In the genomic region with DNA sequence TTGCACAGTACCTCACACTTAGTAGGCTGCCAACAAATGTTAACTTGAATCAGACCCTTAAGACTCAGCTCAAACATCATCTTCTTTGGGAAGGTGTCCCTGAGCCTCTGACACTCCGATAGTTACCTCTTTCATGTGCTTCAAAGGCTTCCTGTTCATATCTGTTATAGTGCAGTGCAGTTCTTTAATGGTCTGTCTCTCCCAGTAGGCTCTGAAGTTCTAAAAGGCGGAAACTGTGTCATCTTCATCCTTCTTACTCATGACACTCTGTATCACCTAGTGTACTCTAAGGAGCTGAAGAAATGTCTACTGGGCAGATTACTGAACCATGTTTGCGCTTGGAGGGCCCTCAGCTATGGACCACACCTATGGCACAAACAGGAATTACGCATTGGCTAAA, we compare ENCODE assay signal across 14 cellular contexts.
"Had no signal": no experiment of that assay in that cellular context is flagged by ENCODE, and none has a peak within 500 bp of the region (broad histone marks: within the 10 kb centered on the region; RNA-seq: fewer than 3 reads in every experiment).

No MANE protein-coding gene starts in this region.

- H3K4me3 Mint-ChIP-seq: stimulated activated naive B cell treated with anti-CD40 and anti-IgM and Interleukin-4, amounts not matched to agents 10 μg/mL and 1 μg/mL and 100 μg/mL, for 72 hours had no signal

- ATAC-seq: left lobe of liver; stimulated activated naive B cell treated with anti-CD40 and anti-IgM and Interleukin-4, amounts not matched to agents 10 μg/mL and 1 μg/mL and 100 μg/mL, for 72 hours had no signal

- H3K27ac ChIP-seq: adrenal gland, esophagus muscularis mucosa, hepatocyte, right atrium auricular region, thyroid gland had no signal

- H3K9me3 ChIP-seq: adrenal gland, esophagus muscularis mucosa, right atrium auricular region, thyroid gland had no signal

- H3K27me3 ChIP-seq: adrenal gland, hepatocyte, right atrium auricular region, thyroid gland had no signal

- H3K27ac Mint-ChIP-seq: stimulated activated naive B cell treated with anti-CD40 and anti-IgM and Interleukin-4, amounts not matched to agents 10 μg/mL and 1 μg/mL and 100 μg/mL, for 72 hours had no signal

- H3K4me3 ChIP-seq: adrenal gland, esophagus muscularis mucosa, hepatocyte, right atrium auricular region, thyroid gland had no signal

- H3K9me3 Mint-ChIP-seq: stimulated activated naive B cell treated with anti-CD40 and anti-IgM and Interleukin-4, amounts not matched to agents 10 μg/mL and 1 μg/mL and 100 μg/mL, for 72 hours had no signal

- H3K36me3 ChIP-seq: adrenal gland, esophagus muscularis mucosa, right atrium auricular region, thyroid gland had no signal

- H3K4me2 ChIP-seq: hepatocyte had no signal

- H3K4me1 ChIP-seq: adrenal gland, thyroid gland had no signal

- DNase-seq: activated CD4-positive, CD25-positive, alpha-beta regulatory T cell treated with anti-CD3 and anti-CD28 coated beads, Interleukin-2, amount 50 U/mL, for 72 hours; adrenal gland; effector CD4-positive, alpha-beta T cell; nucleus accumbens; stimulated activated CD4-positive, alpha-beta T cell treated with anti-CD3 and anti-CD28 coated beads, Interleukin-15, amount 100 ng/mL, for 24 hours; stimulated activated CD4-positive, alpha-beta T cell treated with anti-CD3 and anti-CD28 coated beads, Interleukin-4, amount 100 ng/mL, for 1 hour; stimulated activated naive B cell treated with anti-CD40 and anti-IgM and Interleukin-4, amounts not matched to agents 10 μg/mL and 1 μg/mL and 100 μg/mL, for 72 hours; SW 1271; T1000; thyroid gland had no signal

- H2AFZ ChIP-seq: hepatocyte had no signal
